8 cellular contexts compared by ENCODE assay signal in the genomic region with DNA sequence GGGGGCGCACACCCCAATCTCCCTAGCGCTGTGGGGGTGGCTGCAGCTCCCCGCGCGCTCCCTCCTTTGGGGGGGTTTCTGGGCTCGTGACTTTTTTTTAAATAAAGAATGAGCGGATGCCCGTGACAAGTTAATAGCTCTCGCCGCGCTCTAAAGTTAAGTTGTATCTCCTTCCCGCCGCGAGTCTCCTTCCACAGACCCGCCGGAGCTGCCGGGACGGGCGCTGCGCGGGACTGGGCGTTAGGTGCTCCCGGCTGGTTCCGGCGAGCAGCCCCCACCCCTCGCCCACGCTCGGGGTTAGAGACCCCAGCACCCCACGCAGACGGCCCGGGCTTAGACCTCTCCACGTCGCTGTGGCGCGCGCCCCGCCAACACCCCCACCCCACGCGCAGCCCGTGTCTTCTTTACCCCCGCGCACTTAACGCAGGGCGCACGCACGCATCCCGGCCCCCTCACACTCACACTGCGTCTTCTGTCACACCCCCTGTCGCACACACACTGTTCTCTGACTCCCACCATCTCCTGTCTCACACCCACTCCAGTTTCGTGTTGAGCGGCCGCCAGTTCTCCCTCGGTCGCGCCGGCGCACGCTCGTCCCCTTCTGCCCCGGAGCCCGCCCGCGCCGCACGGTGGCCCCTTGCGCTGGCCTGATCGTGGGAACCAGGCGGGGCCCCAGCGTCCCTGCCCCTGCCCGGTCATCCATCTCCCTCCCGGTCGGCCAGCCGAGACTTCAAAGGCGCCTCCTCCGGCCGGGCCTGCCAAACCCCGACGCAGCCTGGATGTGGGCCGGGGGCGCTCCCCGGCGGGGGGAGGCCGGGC.
A peak's percentile ranks its signal among the peaks of the same experiment; 100 is the strongest.
DNase-seq lines count a peak whose midpoint lies in the region; ATAC-seq, FAIRE-seq and TF ChIP-seq lines count a peak whose summit lies in the region.

No MANE protein-coding gene starts in this region.

- no peaks in the 10 kb centered on the region for H3K36me3 ChIP-seq in osteoblast (ENCODE audit: insufficient read depth, low read length)

- H3K27ac ChIP-seq in osteoblast (ENCODE audit: low read depth, low read length), result peak overlapping the region; percentile 87

- H3K79me2 ChIP-seq in osteoblast (ENCODE audit: insufficient read depth, low read length), result no peaks in the 10 kb centered on the region

- TF ChIP-seq CTCF in GM13976 (IDR thresholded peaks at IDR 0.05; ENCODE audit: borderline replicate concordance, control extremely low read depth, extremely low read depth, insufficient read depth, missing control alignments) (no peak), osteoblast (IDR thresholded peaks at IDR 0.05; ENCODE audit: extremely low read depth, low read depth, low read length) (no peak)

- peak overlapping the region; percentile 91 for H3K4me3 ChIP-seq in osteoblast (ENCODE audit: insufficient read depth, low read length)

- H2AFZ ChIP-seq in osteoblast (ENCODE audit: low read length), result peak overlapping the region; percentile 81

- intact Hi-C loops in Right ventricle myocardium superior (cut with DNase I), result no loop called here

- ATAC-seq in Right ventricle myocardium superior (ENCODE audit: poor library complexity), result peak; percentile 77

- H3K9me3 ChIP-seq in osteoblast (ENCODE audit: low read depth, low read length), result no peaks in the 10 kb centered on the region

- peak; percentile 84 for FAIRE-seq in HTR-8/SVneo (lab: Jason Lieb, UNC)

- DNase-seq in GM13976 (ENCODE audit: low spot score) (peak; percentile 79), HTR-8/SVneo (ENCODE audit: insufficient read length, low spot score) (peak; percentile 26), Right ventricle myocardium superior (no peak), osteoblast (ENCODE audit: insufficient read length, low spot score, missing footprints) (peak; percentile 96), activated gamma-delta T cell (lab: John Stamatoyannopoulos, UW) (no peak), cerebellar nuclear complex (lab: John Stamatoyannopoulos, UW) (no peak)
- DNase-seq in activated naive CD4-positive, alpha-beta T cell treated with anti-CD3 and anti-CD28 coated beads, Interleukin-2, amount 50 U/mL, for 16 hours, result peak; percentile 26
- no peak for DNase-seq in effector CD8-positive, alpha-beta T cell (lab: John Stamatoyannopoulos, UW)

- no peaks in the 10 kb centered on the region for H4K20me1 ChIP-seq in osteoblast (ENCODE audit: insufficient read depth, low read length)

- peak overlapping the region; percentile 96 for H3K4me2 ChIP-seq in osteoblast (ENCODE audit: insufficient read depth, low read length)

- no peaks in the 10 kb centered on the region for H3K27me3 ChIP-seq in osteoblast (ENCODE audit: insufficient read depth, low read length)

- in situ Hi-C loops in GM13976 (cut with MboI; ENCODE audit: low sequenced_read_pairs, unreplicated experiment), result no loop called here

- H3K4me1 ChIP-seq in osteoblast (ENCODE audit: insufficient read depth, low read length), result peaks cover 13% of the 10 kb centered on the region

Comparison
In these comparisons a context has a peak if more than half of its experiments do, and no peak if none do; other contexts are left out.
1. DNase-seq: peak in GM13976 (single experiment), HTR-8/SVneo (single experiment), activated naive CD4-positive, alpha-beta T cell treated with anti-CD3 and anti-CD28 coated beads, Interleukin-2, amount 50 U/mL, for 16 hours (single experiment) and osteoblast (single experiment); none in Right ventricle myocardium superior (single experiment), activated gamma-delta T cell (single experiment), cerebellar nuclear complex (0 of 2) and effector CD8-positive, alpha-beta T cell (single experiment).